18 cellular contexts compared by ENCODE assay signal in genomic region chr17:72654746-72655145, GRCh38.
DNase-seq lines count a peak whose midpoint lies in the region; TF ChIP-seq lines count a peak whose summit lies in the region.
"Had no signal": no experiment of that assay in that cellular context is flagged by ENCODE, and none has a peak within 500 bp of the region (broad histone marks: within the 10 kb centered on the region; RNA-seq: fewer than 3 reads in every experiment).

No MANE protein-coding gene starts in this region.

- peak overlapping the region; percentile 5 for H3K4me3 Mint-ChIP-seq in neural progenitor cell
- H3K4me3 Mint-ChIP-seq: CD8-positive, alpha-beta T cell had no signal

- H4K20me1 ChIP-seq in neural progenitor cell (ENCODE audit: low read depth): no peaks in the 10 kb centered on the region

- no peaks in the 10 kb centered on the region for H3K79me2 ChIP-seq in neural progenitor cell (ENCODE audit: low read depth)

- no peak for TF ChIP-seq POLR2A in adrenal gland (IDR thresholded peaks at IDR 0.05)

- H3K27me3 ChIP-seq in neural progenitor cell (no peaks in the 10 kb centered on the region), adrenal gland (no peaks in the 10 kb centered on the region)
- H3K27me3 ChIP-seq: MG63, SJSA1 had no signal

- H3K36me3 ChIP-seq in neural progenitor cell (no peaks in the 10 kb centered on the region), adrenal gland (replicated peaks in 1 of 2) (no peaks in the 10 kb centered on the region)
- H3K36me3 ChIP-seq: MG63, SJSA1 had no signal

- no peak overlapping the region for H3K27ac Mint-ChIP-seq in neural progenitor cell
- H3K27ac Mint-ChIP-seq: CD8-positive, alpha-beta T cell had no signal

- H3K9me3 Mint-ChIP-seq in neural progenitor cell: no peaks in the 10 kb centered on the region
- H3K9me3 Mint-ChIP-seq: CD8-positive, alpha-beta T cell had no signal

- H3K4me1 ChIP-seq in neural progenitor cell (no peaks in the 10 kb centered on the region), adrenal gland (replicated peaks in 1 of 2) (no peaks in the 10 kb centered on the region)
- H3K4me1 ChIP-seq: SJSA1 had no signal

- TF ChIP-seq CTCF in neural progenitor cell (IDR thresholded peaks at IDR 0.05): no peak
- no peak for TF ChIP-seq CTCF in adrenal gland (IDR thresholded peaks at IDR 0.05)

- H3F3A ChIP-seq in neural progenitor cell (ENCODE audit: low read depth): no peaks in the 10 kb centered on the region

- peaks cover 3% of the 10 kb centered on the region for H3K27me3 Mint-ChIP-seq in neural progenitor cell (ENCODE audit: insufficient read depth, low read depth)

- intact Hi-C loops in head of caudate nucleus (cut with DNase I): no loop called here
- intact Hi-C loops in adrenal gland (cut with DNase I): no loop called here

- H3K4me1 Mint-ChIP-seq in neural progenitor cell: peaks cover 10% of the 10 kb centered on the region

- H3K36me3 Mint-ChIP-seq in neural progenitor cell: no peaks in the 10 kb centered on the region
- H3K36me3 Mint-ChIP-seq: CD8-positive, alpha-beta T cell had no signal

- H3K9ac ChIP-seq in neural progenitor cell: no peak overlapping the region

- H3K27ac ChIP-seq in neural progenitor cell (no peak overlapping the region), adrenal gland (no peak overlapping the region)
- H3K27ac ChIP-seq: 22Rv1, SJSA1 had no signal

- 76 to 96% (median 94%) methylated on average over 5 to 12 of the region's 12 CpGs for WGBS in adrenal gland, 4 donors

- H3K4me2 ChIP-seq in neural progenitor cell: no peak overlapping the region

- H3K4me3 ChIP-seq in neural progenitor cell: no peak overlapping the region
- H3K4me3 ChIP-seq in adrenal gland: no peak overlapping the region
- H3K4me3 ChIP-seq: K562, MG63, SJSA1 had no signal

- no peak overlapping the region for H2AFZ ChIP-seq in neural progenitor cell (replicated peaks)

- DNase-seq in Ammon's horn (ENCODE audit: low spot score): peak; percentile 45
- peak; percentile 31 for DNase-seq in RPMI7951 (ENCODE audit: low read depth)
- DNase-seq in head of caudate nucleus: peak in 28 of 42 donors; percentile 7 to 65 (median 36)
- no peak for DNase-seq in neural progenitor cell (ENCODE audit: low spot score)
- DNase-seq in NOMO-1 treated with dmso at 0.1 percent for 144 hours (lab: John Stamatoyannopoulos, UW; ENCODE audit: unreplicated experiment): no peak
- no peak for DNase-seq in A172 (ENCODE audit: low spot score)
- no peak for DNase-seq in NCI-H774 (lab: John Stamatoyannopoulos, UW)
- DNase-seq in adrenal gland: no peak
- DNase-seq: CD8-positive, alpha-beta T cell; GDM1; MG63; NCI-H1048; NCI-H1436; NCI-H1930; NCI-H69 had no signal

- H3K9me3 ChIP-seq in neural progenitor cell (ENCODE audit: low read depth) (no peaks in the 10 kb centered on the region), adrenal gland (replicated peaks in 1 of 3) (no peaks in the 10 kb centered on the region)
- H3K9me3 ChIP-seq: MG63, SJSA1 had no signal

Comparison
In these comparisons a context has a peak if more than half of its experiments do, and no peak if none do; other contexts are left out.
1. DNase-seq: peak in Ammon's horn (single experiment), RPMI7951 (single experiment) and head of caudate nucleus (28 of 42); none in neural progenitor cell (single experiment), NOMO-1 treated with dmso at 0.1 percent for 144 hours (single experiment), A172 (single experiment), NCI-H774 (single experiment) and adrenal gland (0 of 7).